In genomic region chrX:154411322-154411980, GRCh38 we compare ENCODE assay signal across 1 cellular context.
TF ChIP-seq lines count a peak whose summit lies in the region.

TSS of gene TAFAZZIN (plus strand) at chrX:154411539. CDS start at chrX:154411844, 305 bp downstream.

TF ChIP-seq in HepG2, 621 proteins besides CTCF, POLR2A, EP300 and RAD21 (continued from another document and continues in another):
- TF ChIP-seq ARID3A (IDR thresholded peaks at IDR 0.05; ENCODE audit: low read depth, low read length): no peak
- no peak for TF ChIP-seq ZMYM2 (CRISPR knock-in tag; IDR thresholded peaks at IDR 0.05)
- TF ChIP-seq CREBL2 (CRISPR knock-in tag; IDR thresholded peaks at IDR 0.05; ENCODE audit: borderline replicate concordance): no peak
- TF ChIP-seq MEF2D (CRISPR knock-in tag; IDR thresholded peaks at IDR 0.05): no peak
- TF ChIP-seq ZNF24 (IDR thresholded peaks at IDR 0.05): no peak
- TF ChIP-seq MYPOP (CRISPR knock-in tag; IDR thresholded peaks at IDR 0.05): no peak; the same call in 1 of the 2 replicates
- TF ChIP-seq ZBTB1 (CRISPR knock-in tag; IDR thresholded peaks at IDR 0.05; ENCODE audit: borderline replicate concordance): no peak
- no peak for TF ChIP-seq SIN3A (IDR thresholded peaks at IDR 0.05; ENCODE audit: borderline replicate concordance, low read depth, low read length)
- no peak for TF ChIP-seq ZNF737 (CRISPR knock-in tag; IDR thresholded peaks at IDR 0.05; ENCODE audit: borderline replicate concordance)
- TF ChIP-seq REXO4 (CRISPR knock-in tag; IDR thresholded peaks at IDR 0.05; ENCODE audit: borderline replicate concordance): no peak
- no peak for TF ChIP-seq KDM6A (CRISPR knock-in tag; IDR thresholded peaks at IDR 0.05; ENCODE audit: low read depth)
- TF ChIP-seq SMC3 (IDR thresholded peaks at IDR 0.05; ENCODE audit: low read length): no peak
- no peak for TF ChIP-seq ZSCAN20 (CRISPR knock-in tag; IDR thresholded peaks at IDR 0.05; ENCODE audit: borderline replicate concordance)
- no peak for TF ChIP-seq ZBTB8A (CRISPR knock-in tag; IDR thresholded peaks at IDR 0.05; ENCODE audit: borderline replicate concordance, low read depth)
- TF ChIP-seq ZBTB3 (CRISPR knock-in tag; IDR thresholded peaks at IDR 0.05; ENCODE audit: borderline replicate concordance, low read depth): no peak
- TF ChIP-seq ZNF567 (CRISPR knock-in tag; IDR thresholded peaks at IDR 0.05; ENCODE audit: borderline replicate concordance): no peak
- no peak for TF ChIP-seq MIER3 (CRISPR knock-in tag; IDR thresholded peaks at IDR 0.05; ENCODE audit: borderline replicate concordance)
- TF ChIP-seq HDAC1 (CRISPR knock-in tag; IDR thresholded peaks at IDR 0.05): 0 out of 2 replicates have a peak, but pooled peaks have one; percentile 44
- no peak for TF ChIP-seq ZC3H4 (CRISPR knock-in tag; IDR thresholded peaks at IDR 0.05; ENCODE audit: borderline replicate concordance)
- peak; percentile 65; the same call in 1 of the 2 replicates for TF ChIP-seq GMEB1 (CRISPR knock-in tag; IDR thresholded peaks at IDR 0.05; ENCODE audit: borderline replicate concordance)
- peak; percentile 80 for TF ChIP-seq RBFOX2 (IDR thresholded peaks at IDR 0.05; ENCODE audit: low read depth, low read length)
- TF ChIP-seq SAFB2 (CRISPR knock-in tag; IDR thresholded peaks at IDR 0.05; ENCODE audit: borderline replicate concordance, low read depth): 0 out of 2 replicates have a peak, but pooled peaks have one; percentile 28
- TF ChIP-seq RORA (CRISPR knock-in tag; IDR thresholded peaks at IDR 0.05): no peak
- no peak for TF ChIP-seq ZSCAN12 (CRISPR knock-in tag; IDR thresholded peaks at IDR 0.05)
- TF ChIP-seq SALL2 (CRISPR knock-in tag; IDR thresholded peaks at IDR 0.05): no peak
- TF ChIP-seq ZNF709 (CRISPR knock-in tag; IDR thresholded peaks at IDR 0.05): no peak; the same call in 1 of the 2 replicates
- TF ChIP-seq MEIS1 (CRISPR knock-in tag; IDR thresholded peaks at IDR 0.05; ENCODE audit: borderline replicate concordance): 0 out of 2 replicates have a peak, but pooled peaks have one; percentile 38
- no peak for TF ChIP-seq SUZ12 (IDR thresholded peaks at IDR 0.05; ENCODE audit: low read depth, low read length)
- TF ChIP-seq ZNF883 (CRISPR knock-in tag; IDR thresholded peaks at IDR 0.05; ENCODE audit: not compliant biosample characterization): no peak
- TF ChIP-seq ZNF616 (CRISPR knock-in tag; IDR thresholded peaks at IDR 0.05; ENCODE audit: low read depth): no peak
- TF ChIP-seq E2F1 (CRISPR knock-in tag; IDR thresholded peaks at IDR 0.05): peak; percentile 32; the same call in 1 of the 2 replicates
- TF ChIP-seq NPAS2 (CRISPR knock-in tag; IDR thresholded peaks at IDR 0.05; ENCODE audit: borderline replicate concordance): no peak
- TF ChIP-seq ZFP91 (CRISPR knock-in tag; IDR thresholded peaks at IDR 0.05; ENCODE audit: borderline replicate concordance): peak; percentile 57; the same call in 1 of the 2 replicates
- TF ChIP-seq ZNF292 (CRISPR knock-in tag; IDR thresholded peaks at IDR 0.05; ENCODE audit: borderline replicate concordance, low read depth): no peak
- no peak for TF ChIP-seq MED8 (CRISPR knock-in tag; IDR thresholded peaks at IDR 0.05; ENCODE audit: insufficient replicate concordance)
- no peak for TF ChIP-seq HNRNPLL (IDR thresholded peaks at IDR 0.05; ENCODE audit: low read depth, low read length, poor library complexity, severe bottlenecking)
- TF ChIP-seq NR3C1 (CRISPR knock-in tag; IDR thresholded peaks at IDR 0.05): no peak
- no peak for TF ChIP-seq ERF (CRISPR knock-in tag; IDR thresholded peaks at IDR 0.05)
- TF ChIP-seq ZNF609 (CRISPR knock-in tag; IDR thresholded peaks at IDR 0.05; ENCODE audit: borderline replicate concordance): no peak
- no peak for TF ChIP-seq PRDM10 (CRISPR knock-in tag; IDR thresholded peaks at IDR 0.05; ENCODE audit: low read depth)
- no peak for TF ChIP-seq ZNF17 (CRISPR knock-in tag; IDR thresholded peaks at IDR 0.05)
- 0 out of 2 replicates have a peak, but pooled peaks have one; percentile 53 for TF ChIP-seq ZNF691 (CRISPR knock-in tag; IDR thresholded peaks at IDR 0.05; ENCODE audit: borderline replicate concordance, low read depth)
- TF ChIP-seq ZBTB34 (CRISPR knock-in tag; IDR thresholded peaks at IDR 0.05): no peak
- no peak for TF ChIP-seq NFIB (CRISPR knock-in tag; IDR thresholded peaks at IDR 0.05; ENCODE audit: borderline replicate concordance)
- TF ChIP-seq JUND (CRISPR knock-in tag; IDR thresholded peaks at IDR 0.05): no peak
